8 cellular contexts compared by ENCODE assay signal in the genomic region with DNA sequence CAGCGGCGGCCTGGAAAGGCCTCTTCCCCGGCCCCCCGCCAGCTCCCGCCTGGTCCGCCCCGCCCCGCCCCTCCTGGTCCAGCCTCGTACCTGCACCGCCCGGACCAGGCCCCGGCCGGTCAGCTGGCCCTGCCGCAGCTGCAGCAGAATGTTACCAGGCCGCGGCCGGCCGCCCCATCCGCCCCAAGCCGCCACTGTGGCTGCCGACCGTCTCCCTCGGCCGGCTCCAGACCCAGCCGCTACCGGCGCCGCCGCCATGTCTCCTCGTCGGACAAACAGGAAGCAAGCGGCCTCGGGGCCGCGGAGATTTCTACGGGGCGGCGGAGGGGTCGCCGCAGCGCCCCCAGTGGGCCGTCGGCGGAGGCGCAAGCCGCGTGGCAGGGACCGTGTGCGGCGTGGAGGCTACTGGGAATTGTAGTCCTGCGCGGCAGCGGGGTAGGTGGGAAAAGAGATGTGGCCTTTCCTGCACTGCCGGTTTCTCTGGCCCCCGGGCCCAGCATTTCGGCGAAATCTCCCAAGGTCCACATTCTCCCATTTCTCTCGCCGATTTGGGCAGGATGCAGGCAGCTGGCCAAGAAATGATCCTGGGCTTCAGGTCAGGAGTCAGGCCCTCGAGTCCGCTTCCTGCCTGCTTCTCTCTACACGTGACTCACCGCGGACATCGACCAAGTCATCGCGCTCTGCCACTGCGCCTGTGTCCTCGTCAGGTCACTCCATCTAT. TPM values are rescaled to one million over a fixed set of nuclear protein-coding genes. Genes with fewer than 3 reads are reported as not detected.
DNase-seq lines count a peak whose midpoint lies in the region; ATAC-seq, FAIRE-seq and TF ChIP-seq lines count a peak whose summit lies in the region.

A gene with protein sequence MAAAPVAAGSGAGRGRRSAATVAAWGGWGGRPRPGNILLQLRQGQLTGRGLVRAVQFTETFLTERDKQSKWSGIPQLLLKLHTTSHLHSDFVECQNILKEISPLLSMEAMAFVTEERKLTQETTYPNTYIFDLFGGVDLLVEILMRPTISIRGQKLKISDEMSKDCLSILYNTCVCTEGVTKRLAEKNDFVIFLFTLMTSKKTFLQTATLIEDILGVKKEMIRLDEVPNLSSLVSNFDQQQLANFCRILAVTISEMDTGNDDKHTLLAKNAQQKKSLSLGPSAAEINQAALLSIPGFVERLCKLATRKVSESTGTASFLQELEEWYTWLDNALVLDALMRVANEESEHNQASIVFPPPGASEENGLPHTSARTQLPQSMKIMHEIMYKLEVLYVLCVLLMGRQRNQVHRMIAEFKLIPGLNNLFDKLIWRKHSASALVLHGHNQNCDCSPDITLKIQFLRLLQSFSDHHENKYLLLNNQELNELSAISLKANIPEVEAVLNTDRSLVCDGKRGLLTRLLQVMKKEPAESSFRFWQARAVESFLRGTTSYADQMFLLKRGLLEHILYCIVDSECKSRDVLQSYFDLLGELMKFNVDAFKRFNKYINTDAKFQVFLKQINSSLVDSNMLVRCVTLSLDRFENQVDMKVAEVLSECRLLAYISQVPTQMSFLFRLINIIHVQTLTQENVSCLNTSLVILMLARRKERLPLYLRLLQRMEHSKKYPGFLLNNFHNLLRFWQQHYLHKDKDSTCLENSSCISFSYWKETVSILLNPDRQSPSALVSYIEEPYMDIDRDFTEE (minus strand): TSS at position 284 of the 721 bp plus-strand sequence. CDS start 26 bp downstream, at position 258.

- H3K4me1 Mint-ChIP-seq in CD14-positive monocyte: peaks cover 54% of the 10 kb centered on the region

- H3K36me3 ChIP-seq in right lobe of liver: no peaks in the 10 kb centered on the region

- DNase-seq in CD14-positive monocyte (ENCODE audit: low spot score): peak; percentile 87
- peak; percentile 73 for DNase-seq in GM19239 (ENCODE audit: insufficient read length, low spot score)
- DNase-seq in NCI-H526 (lab: John Stamatoyannopoulos, UW): peak; percentile 80 to 95
- DNase-seq in activated CD4-positive, alpha-beta T cell treated with anti-CD3 and anti-CD28 coated beads, Interleukin-2, amount 50 U/mL, for 4 hours: peak; percentile 80 to 82
- peak; percentile 78 to 92 for DNase-seq in dermis microvascular lymphatic vessel endothelial cell (ENCODE audit: low read depth in 2 of 2)
- DNase-seq in right lobe of liver: peak; percentile 92 to 93 (median 92)
- peak; percentile 82 to 83 for DNase-seq in stimulated activated CD4-positive, alpha-beta T cell treated with anti-CD3 and anti-CD28 coated beads, Interleukin-4, amount 100 ng/mL, for 48 hours (ENCODE audit: low read depth in 2 of 2)

- WGBS in right lobe of liver (ENCODE audit: insufficient coverage, low coverage, low lambda C conversion rate, missing lambda C conversion rate): 0% methylated on average over 15 of the region's 69 CpGs

- H3K36me3 Mint-ChIP-seq in CD14-positive monocyte: peaks cover 0 to 7% of the 10 kb centered on the region in 2 donors

- peak within 1 kb of the TSS; percentile 94 to 99 (median 97) for H3K27ac Mint-ChIP-seq in CD14-positive monocyte

- H3K27ac ChIP-seq in right lobe of liver: peak within 1 kb of the TSS; percentile 79 to 91 (median 89)

- intact Hi-C loops in CD14-positive monocyte (cut with micrococcal nuclease) (loop anchor here (2.0 to 10.0 kb wide), 5 partner anchors 54 to 260 kb away; a partner anchor contains a TSS), right lobe of liver (cut with DNase I) (loop anchor here in 1 of 2 donors (10.0 kb wide), 1 partner anchor 52 kb away; a partner anchor contains a TSS)

- H3K4me3 Mint-ChIP-seq in CD14-positive monocyte: peak within 1 kb of the TSS; percentile 91 to 94

- H3K27me3 Mint-ChIP-seq in CD14-positive monocyte (ENCODE audit: low read depth in 3 of 3): peaks cover 0 to 10% (median 1%) of the 10 kb centered on the region in 3 donors

- H3K9me3 Mint-ChIP-seq in CD14-positive monocyte: no peaks in the 10 kb centered on the region

- no peaks in the 10 kb centered on the region for H3K9me3 ChIP-seq in right lobe of liver

- ATAC-seq in HG03457 (IDR thresholded peaks at IDR 0.05; ENCODE audit: unreplicated experiment) (peak; percentile 90), right lobe of liver (peak; percentile 93 to 97 (median 96))

- peak within 1 kb of the TSS; percentile 61 to 90 (median 84) for H3K4me3 ChIP-seq in right lobe of liver

- TF ChIP-seq CTCF in CD14-positive monocyte (IDR thresholded peaks at IDR 0.05) (peak; percentile 98), right lobe of liver (IDR thresholded peaks at IDR 0.05) (peak; percentile 95 to 99 (median 98))

- H3K27me3 ChIP-seq in right lobe of liver: no peaks in the 10 kb centered on the region

- peak; percentile 92 for FAIRE-seq in GM19239 (lab: Jason Lieb, UNC)

- H3K4me1 ChIP-seq in right lobe of liver: peaks cover 0 to 16% (median 4%) of the 10 kb centered on the region in 4 donors

- TF ChIP-seq POLR2A in right lobe of liver (IDR thresholded peaks at IDR 0.05): peak; percentile 82

RNA-seq across cellular contexts. Expression of the gene that starts here (rescaled TPM):
- polyA plus RNA-seq in CD14-positive monocyte: 10 to 100 TPM; 80.8 to 88.6 TPM
- total RNA-seq in dermis microvascular lymphatic vessel endothelial cell (68.9 and 99.4 TPM in 2 replicates), right lobe of liver (10 to 100 TPM; 27.6 to 39.3 (median 34.6) TPM)

Comparison
In these comparisons a context has a peak if more than half of its experiments do, and no peak if none do; other contexts are left out.
1. Peak in every context shown above with its lines: DNase-seq, ATAC-seq, H3K4me3 ChIP-seq and H3K27ac ChIP-seq.